ENCODE assay signal across 1 cellular context in the genomic region with DNA sequence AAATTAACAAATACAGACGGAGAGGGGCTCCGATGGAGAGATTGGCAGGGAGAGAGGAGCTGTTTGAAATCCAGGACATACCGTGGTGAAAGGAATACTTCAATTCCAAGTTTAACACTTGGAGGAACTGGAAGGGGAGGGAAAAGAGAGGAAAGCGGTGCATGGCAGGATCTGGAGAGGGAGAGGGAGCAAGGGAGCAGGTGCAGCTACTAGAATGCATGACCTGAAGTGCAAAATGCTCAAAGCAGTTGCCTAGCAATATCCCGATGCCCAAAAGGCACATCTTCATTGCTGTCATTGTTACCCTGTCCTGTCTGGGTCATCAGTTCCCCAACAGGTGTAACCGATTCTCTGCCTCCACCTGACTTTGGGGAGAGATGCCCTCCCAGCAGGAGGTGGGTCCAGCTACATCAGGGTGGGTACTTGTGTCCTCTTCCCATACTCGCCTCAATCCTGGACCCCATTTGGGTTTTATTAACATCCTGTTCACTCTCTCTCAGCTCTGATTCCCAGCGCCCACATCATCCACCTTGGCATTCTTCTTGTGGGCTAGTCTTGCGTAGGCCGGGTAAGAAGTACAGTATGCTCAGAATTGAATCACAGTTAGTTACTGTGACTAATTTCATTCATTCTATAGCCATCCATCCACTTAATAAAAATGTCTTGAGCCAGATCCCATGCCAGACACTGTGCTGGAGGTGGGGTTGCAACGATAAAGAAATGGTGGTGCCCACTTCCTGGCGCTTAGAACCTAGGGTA.
TF ChIP-seq lines count a peak whose summit lies in the region.

No MANE protein-coding gene starts in this region.

TF ChIP-seq in HepG2, 621 proteins besides CTCF, POLR2A, EP300 and RAD21 (continued from another document):
- TF ChIP-seq, protein P1, sequence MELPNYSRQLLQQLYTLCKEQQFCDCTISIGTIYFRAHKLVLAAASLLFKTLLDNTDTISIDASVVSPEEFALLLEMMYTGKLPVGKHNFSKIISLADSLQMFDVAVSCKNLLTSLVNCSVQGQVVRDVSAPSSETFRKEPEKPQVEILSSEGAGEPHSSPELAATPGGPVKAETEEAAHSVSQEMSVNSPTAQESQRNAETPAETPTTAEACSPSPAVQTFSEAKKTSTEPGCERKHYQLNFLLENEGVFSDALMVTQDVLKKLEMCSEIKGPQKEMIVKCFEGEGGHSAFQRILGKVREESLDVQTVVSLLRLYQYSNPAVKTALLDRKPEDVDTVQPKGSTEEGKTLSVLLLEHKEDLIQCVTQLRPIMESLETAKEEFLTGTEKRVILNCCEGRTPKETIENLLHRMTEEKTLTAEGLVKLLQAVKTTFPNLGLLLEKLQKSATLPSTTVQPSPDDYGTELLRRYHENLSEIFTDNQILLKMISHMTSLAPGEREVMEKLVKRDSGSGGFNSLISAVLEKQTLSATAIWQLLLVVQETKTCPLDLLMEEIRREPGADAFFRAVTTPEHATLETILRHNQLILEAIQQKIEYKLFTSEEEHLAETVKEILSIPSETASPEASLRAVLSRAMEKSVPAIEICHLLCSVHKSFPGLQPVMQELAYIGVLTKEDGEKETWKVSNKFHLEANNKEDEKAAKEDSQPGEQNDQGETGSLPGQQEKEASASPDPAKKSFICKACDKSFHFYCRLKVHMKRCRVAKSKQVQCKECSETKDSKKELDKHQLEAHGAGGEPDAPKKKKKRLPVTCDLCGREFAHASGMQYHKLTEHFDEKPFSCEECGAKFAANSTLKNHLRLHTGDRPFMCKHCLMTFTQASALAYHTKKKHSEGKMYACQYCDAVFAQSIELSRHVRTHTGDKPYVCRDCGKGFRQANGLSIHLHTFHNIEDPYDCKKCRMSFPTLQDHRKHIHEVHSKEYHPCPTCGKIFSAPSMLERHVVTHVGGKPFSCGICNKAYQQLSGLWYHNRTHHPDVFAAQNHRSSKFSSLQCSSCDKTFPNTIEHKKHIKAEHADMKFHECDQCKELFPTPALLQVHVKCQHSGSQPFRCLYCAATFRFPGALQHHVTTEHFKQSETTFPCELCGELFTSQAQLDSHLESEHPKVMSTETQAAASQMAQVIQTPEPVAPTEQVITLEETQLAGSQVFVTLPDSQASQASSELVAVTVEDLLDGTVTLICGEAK (IDR thresholded peaks at IDR 0.05) = no peak
- TF ChIP-seq, protein P1 (CRISPR knock-in tag; IDR thresholded peaks at IDR 0.05) = peak; percentile 38; the same call in 1 of the 2 replicates
- TF ChIP-seq, protein P2, sequence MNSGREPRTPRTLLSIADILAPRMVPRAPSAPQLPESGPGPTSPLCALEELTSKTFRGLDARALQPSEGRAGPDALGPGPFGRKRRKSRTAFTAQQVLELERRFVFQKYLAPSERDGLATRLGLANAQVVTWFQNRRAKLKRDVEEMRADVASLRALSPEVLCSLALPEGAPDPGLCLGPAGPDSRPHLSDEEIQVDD (CRISPR knock-in tag; IDR thresholded peaks at IDR 0.05; ENCODE audit: borderline replicate concordance) = 0 out of 2 replicates have a peak, but pooled peaks have one; percentile 24
- TF ChIP-seq DNMT1 (CRISPR knock-in tag; IDR thresholded peaks at IDR 0.05) (peak; percentile 48; the same call in 1 of the 2 replicates), CAMTA2 (CRISPR knock-in tag; IDR thresholded peaks at IDR 0.05; ENCODE audit: borderline replicate concordance) (0 out of 2 replicates have a peak, but pooled peaks have one; percentile 72), NR2C2 (CRISPR knock-in tag; IDR thresholded peaks at IDR 0.05; ENCODE audit: borderline replicate concordance) (no peak), ZNF468 (CRISPR knock-in tag; IDR thresholded peaks at IDR 0.05) (no peak)
- TF ChIP-seq, protein P3, sequence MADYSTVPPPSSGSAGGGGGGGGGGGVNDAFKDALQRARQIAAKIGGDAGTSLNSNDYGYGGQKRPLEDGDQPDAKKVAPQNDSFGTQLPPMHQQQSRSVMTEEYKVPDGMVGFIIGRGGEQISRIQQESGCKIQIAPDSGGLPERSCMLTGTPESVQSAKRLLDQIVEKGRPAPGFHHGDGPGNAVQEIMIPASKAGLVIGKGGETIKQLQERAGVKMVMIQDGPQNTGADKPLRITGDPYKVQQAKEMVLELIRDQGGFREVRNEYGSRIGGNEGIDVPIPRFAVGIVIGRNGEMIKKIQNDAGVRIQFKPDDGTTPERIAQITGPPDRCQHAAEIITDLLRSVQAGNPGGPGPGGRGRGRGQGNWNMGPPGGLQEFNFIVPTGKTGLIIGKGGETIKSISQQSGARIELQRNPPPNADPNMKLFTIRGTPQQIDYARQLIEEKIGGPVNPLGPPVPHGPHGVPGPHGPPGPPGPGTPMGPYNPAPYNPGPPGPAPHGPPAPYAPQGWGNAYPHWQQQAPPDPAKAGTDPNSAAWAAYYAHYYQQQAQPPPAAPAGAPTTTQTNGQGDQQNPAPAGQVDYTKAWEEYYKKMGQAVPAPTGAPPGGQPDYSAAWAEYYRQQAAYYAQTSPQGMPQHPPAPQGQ (CRISPR knock-in tag; IDR thresholded peaks at IDR 0.05; ENCODE audit: borderline replicate concordance) = 0 out of 2 replicates have a peak, but pooled peaks have one; percentile 46
